Comparison of ENCODE assay signal across 8 cellular contexts in the genomic region with DNA sequence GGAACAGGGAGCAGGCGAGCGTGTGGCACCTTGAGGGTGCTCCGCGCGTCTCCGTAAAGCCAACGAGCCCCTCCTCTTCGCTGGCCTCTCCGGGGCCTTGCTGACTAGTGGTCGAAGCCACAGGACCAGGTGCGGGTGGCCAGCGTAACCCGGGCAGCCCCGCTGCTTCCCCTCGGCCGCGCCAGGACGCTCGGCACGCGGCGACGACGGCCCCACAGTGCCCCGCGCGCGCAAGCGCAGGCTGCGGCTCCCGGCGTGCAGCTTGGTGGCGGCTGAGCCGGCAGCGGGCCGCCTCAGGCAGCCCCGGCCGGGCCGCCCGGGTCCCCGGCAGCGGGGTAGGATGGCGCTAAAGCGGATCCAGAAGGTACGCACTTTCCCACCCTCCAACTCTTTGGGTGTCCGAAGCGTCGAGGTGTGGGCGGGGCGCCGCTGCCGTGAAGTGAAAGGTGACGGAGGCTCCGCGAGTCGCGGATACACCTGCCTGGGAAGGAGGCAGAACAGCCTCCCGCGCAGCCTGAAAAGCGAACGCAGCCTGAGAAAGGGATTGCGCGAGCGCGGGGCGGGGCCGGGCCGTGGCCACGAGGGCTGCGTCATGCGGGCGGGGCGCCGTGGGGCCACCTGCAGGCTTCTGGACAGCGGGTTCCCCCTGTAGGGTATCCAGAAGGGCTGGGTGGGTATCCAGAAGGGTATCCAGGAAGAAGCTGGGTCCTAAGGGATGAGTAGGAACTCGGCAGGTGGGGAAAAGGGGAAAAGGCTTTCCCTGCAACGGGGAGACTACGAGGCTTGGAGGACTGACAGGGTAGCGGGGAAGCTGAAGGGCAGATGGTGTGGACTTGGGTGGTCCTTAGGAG. TPM values are rescaled to one million over a fixed set of nuclear protein-coding genes. Genes with fewer than 3 reads are reported as not detected.
DNase-seq lines count a peak whose midpoint lies in the region; ATAC-seq and TF ChIP-seq lines count a peak whose summit lies in the region.

A gene (plus strand): TSS at position 244 of the 851 bp plus-strand sequence. CDS start 97 bp downstream, at position 341.

- peak within 1 kb of the TSS; percentile 89 for H3K4me3 Mint-ChIP-seq in CD8-positive, alpha-beta T cell
- peak within 1 kb of the TSS; percentile 90 for H3K4me3 Mint-ChIP-seq in activated CD8-positive, alpha-beta T cell treated with anti-CD3 and anti-CD28 coated beads for 36 hours

- no peaks in the 10 kb centered on the region for H3K9me3 Mint-ChIP-seq in CD8-positive, alpha-beta T cell
- no peaks in the 10 kb centered on the region for H3K9me3 Mint-ChIP-seq in activated CD8-positive, alpha-beta T cell treated with anti-CD3 and anti-CD28 coated beads for 36 hours

- no peak for TF ChIP-seq CTCF in CD8-positive, alpha-beta T cell (IDR thresholded peaks at IDR 0.05)
- TF ChIP-seq CTCF in activated CD8-positive, alpha-beta T cell treated with anti-CD3 and anti-CD28 coated beads for 36 hours (IDR thresholded peaks at IDR 0.05): no peak
- no peak for TF ChIP-seq CTCF in lung (IDR thresholded peaks at IDR 0.05; ENCODE audit: control extremely low read depth, extremely low read depth)

- intact Hi-C loops in CD8-positive, alpha-beta T cell (cut with DNase I, micrococcal nuclease): loop anchor here (1.0 to 10.0 kb wide), 12 partner anchors 20 to 1014 kb away; a partner anchor contains a TSS
- intact Hi-C loops in activated CD8-positive, alpha-beta T cell treated with anti-CD3 and anti-CD28 coated beads for 36 hours (cut with micrococcal nuclease): no loop called here

- H3K27ac ChIP-seq in CD8-positive, alpha-beta T cell (ENCODE audit: low read depth, low read length): peak within 1 kb of the TSS; percentile 91
- H3K27ac ChIP-seq in lung (ENCODE audit: low read depth in 1 of 2, low read length in 1 of 2): peak within 1 kb of the TSS; percentile 95 to 98

- no peaks in the 10 kb centered on the region for H3K27me3 ChIP-seq in CD8-positive, alpha-beta T cell (ENCODE audit: insufficient read depth, low read length)
- no peaks in the 10 kb centered on the region for H3K27me3 ChIP-seq in lung (ENCODE audit: control insufficient read depth, insufficient read depth)

- peak within 1 kb of the TSS; percentile 98 for H3K27ac Mint-ChIP-seq in CD8-positive, alpha-beta T cell
- H3K27ac Mint-ChIP-seq in activated CD8-positive, alpha-beta T cell treated with anti-CD3 and anti-CD28 coated beads for 36 hours: peak within 1 kb of the TSS; percentile 91

- CTCF ChIA-PET in CD8-positive, alpha-beta T cell (lab: Charles Lee): interaction anchor here (0.8 kb wide), 1 partner anchor 339 kb away, joined by 3 read pairs; no protein-coding TSS in a partner anchor
- CTCF ChIA-PET in activated CD8-positive, alpha-beta T cell treated with anti-CD3 and anti-CD28 coated beads for 36 hours (lab: Charles Lee): interaction anchor here (1.0 kb wide), 1 partner anchor 18 kb away, joined by 3 read pairs; no protein-coding TSS in a partner anchor

- 0% methylated on average over 60 to 79 of the region's 79 CpGs for WGBS in lung, 2 donors

- peak within 1 kb of the TSS; percentile 52 for H3K4me3 ChIP-seq in CD8-positive, alpha-beta T cell (ENCODE audit: low read depth, low read length)
- peak within 1 kb of the TSS; percentile 66 for H3K4me3 ChIP-seq in lung

- H3K36me3 ChIP-seq in CD8-positive, alpha-beta T cell (ENCODE audit: insufficient read depth, low read length): no peaks in the 10 kb centered on the region
- H3K36me3 ChIP-seq in lung (ENCODE audit: control insufficient read depth in 2 of 2, insufficient read depth in 2 of 2, low read length in 2 of 2): peaks cover 0 to 1% of the 10 kb centered on the region in 2 donors

- peaks cover 24% of the 10 kb centered on the region for H3K4me1 ChIP-seq in CD8-positive, alpha-beta T cell (ENCODE audit: insufficient read depth, low read length)
- no peaks in the 10 kb centered on the region for H3K4me1 ChIP-seq in lung (ENCODE audit: control insufficient read depth in 2 of 2, insufficient read depth in 2 of 2, low read length in 2 of 2)

- H3K27me3 Mint-ChIP-seq in CD8-positive, alpha-beta T cell (ENCODE audit: low read depth): no peaks in the 10 kb centered on the region
- no peaks in the 10 kb centered on the region for H3K27me3 Mint-ChIP-seq in activated CD8-positive, alpha-beta T cell treated with anti-CD3 and anti-CD28 coated beads for 36 hours

- peak; percentile 71 to 93 (median 87) for DNase-seq in CD8-positive, alpha-beta T cell
- peak; percentile 50 for DNase-seq in NCI-H82 treated with DMSO at 0.1 percent for 48 hours (lab: John Stamatoyannopoulos, UW; ENCODE audit: unreplicated experiment)
- peak; percentile 91 for DNase-seq in activated CD8-positive, alpha-beta T cell treated with anti-CD3 and anti-CD28 coated beads for 36 hours
- peak; percentile 84 for DNase-seq in ecto neural progenitor cell (ENCODE audit: low spot score)
- DNase-seq in lung (ENCODE audit: low spot score): peak; percentile 89
- DNase-seq in stimulated activated CD4-positive, alpha-beta T cell treated with anti-CD3 and anti-CD28 coated beads, TNF-alpha, amount 100 ng/mL, for 4 hours (ENCODE audit: low read depth in 3 of 3): peak; percentile 77 to 91 (median 87)

- peak; percentile 88 for ATAC-seq in CD8-positive, alpha-beta T cell
- ATAC-seq in GM19397 (IDR thresholded peaks at IDR 0.05; ENCODE audit: unreplicated experiment): peak; percentile 92
- ATAC-seq in HG03558 (IDR thresholded peaks at IDR 0.05; ENCODE audit: extremely low read depth, unreplicated experiment): peak; percentile 80
- peak; percentile 92 for ATAC-seq in activated CD8-positive, alpha-beta T cell treated with anti-CD3 and anti-CD28 coated beads for 36 hours
- ATAC-seq in lung (ENCODE audit: insufficient read depth, low FRiP score): peak; percentile 93

- peaks cover 43% of the 10 kb centered on the region for H3K4me1 Mint-ChIP-seq in CD8-positive, alpha-beta T cell (ENCODE audit: low read depth)
- peaks cover 22% of the 10 kb centered on the region for H3K4me1 Mint-ChIP-seq in activated CD8-positive, alpha-beta T cell treated with anti-CD3 and anti-CD28 coated beads for 36 hours (ENCODE audit: low read depth)

- H3K36me3 Mint-ChIP-seq in CD8-positive, alpha-beta T cell: peaks cover 6% of the 10 kb centered on the region
- peaks cover 21% of the 10 kb centered on the region for H3K36me3 Mint-ChIP-seq in activated CD8-positive, alpha-beta T cell treated with anti-CD3 and anti-CD28 coated beads for 36 hours (ENCODE audit: low read depth)

- no peaks in the 10 kb centered on the region for H3K9me3 ChIP-seq in CD8-positive, alpha-beta T cell (ENCODE audit: low read length)
- no peaks in the 10 kb centered on the region for H3K9me3 ChIP-seq in lung (ENCODE audit: control insufficient read depth in 2 of 2, insufficient read depth in 1 of 2, low read length in 1 of 2)

- POLR2A ChIA-PET in CD8-positive, alpha-beta T cell (lab: Charles Lee): interaction anchor here (0.6 to 1.9 kb wide), 10 partner anchors 9 to 680 kb away, joined by 3 to 11 read pairs (median 3); a partner anchor contains a TSS
- POLR2A ChIA-PET in activated CD8-positive, alpha-beta T cell treated with anti-CD3 and anti-CD28 coated beads for 36 hours (lab: Charles Lee): interaction anchor here (0.5 to 1.1 kb wide), 5 partner anchors 14 to 119 kb away, joined by 3 to 4 read pairs (median 3); no protein-coding TSS in a partner anchor

RNA-seq across cellular contexts. Expression of the gene that starts here (rescaled TPM):
- 1 to 10 TPM; 6.8 to 8.4 TPM for total RNA-seq in CD8-positive, alpha-beta T cell
- total RNA-seq in activated CD8-positive, alpha-beta T cell treated with anti-CD3 and anti-CD28 coated beads for 36 hours: 10 to 100 TPM in 1 of 2 experiments, 1 to 10 TPM in 1; 8.8 to 10.2 TPM
- total RNA-seq in lung: 10 to 100 TPM in 1 of 2 donors, 1 to 10 TPM in 1; 8.8 to 25.6 TPM
- 10 to 100 TPM; 11.9 to 22.4 TPM for polyA plus RNA-seq in lung

Comparison
In these comparisons a context has a peak if more than half of its experiments do, and no peak if none do; other contexts are left out.
1. Peak in every context shown above with its lines: DNase-seq, ATAC-seq, H3K4me3 ChIP-seq and H3K27ac ChIP-seq.